ENCODE assay signal across 1 cellular context in the genomic region with DNA sequence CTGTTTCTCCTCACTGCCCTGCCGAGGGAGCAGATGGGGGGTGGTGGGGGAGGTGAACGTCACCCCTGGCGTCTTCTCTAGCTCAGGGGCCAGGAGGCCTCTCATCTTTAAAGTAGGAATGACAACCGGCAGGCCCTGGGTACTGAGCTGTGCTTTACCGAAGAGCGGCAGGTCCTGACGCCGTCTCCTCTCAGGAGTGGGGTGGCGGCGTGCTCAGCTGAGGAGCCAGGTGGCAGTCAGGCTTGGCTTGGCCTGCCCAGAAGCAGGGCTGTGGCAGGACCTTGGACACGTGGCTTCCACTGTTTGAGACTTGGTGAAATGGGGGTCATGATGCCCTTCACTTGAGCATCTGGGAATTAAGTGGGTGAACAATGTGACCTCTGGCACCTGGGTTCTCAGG.
TF ChIP-seq lines count a peak whose summit lies in the region.

No MANE protein-coding gene starts in this region.

TF ChIP-seq in WTC11, 78 proteins besides CTCF, POLR2A, EP300 and RAD21 (continued from another document):
- TF ChIP-seq, protein P1, sequence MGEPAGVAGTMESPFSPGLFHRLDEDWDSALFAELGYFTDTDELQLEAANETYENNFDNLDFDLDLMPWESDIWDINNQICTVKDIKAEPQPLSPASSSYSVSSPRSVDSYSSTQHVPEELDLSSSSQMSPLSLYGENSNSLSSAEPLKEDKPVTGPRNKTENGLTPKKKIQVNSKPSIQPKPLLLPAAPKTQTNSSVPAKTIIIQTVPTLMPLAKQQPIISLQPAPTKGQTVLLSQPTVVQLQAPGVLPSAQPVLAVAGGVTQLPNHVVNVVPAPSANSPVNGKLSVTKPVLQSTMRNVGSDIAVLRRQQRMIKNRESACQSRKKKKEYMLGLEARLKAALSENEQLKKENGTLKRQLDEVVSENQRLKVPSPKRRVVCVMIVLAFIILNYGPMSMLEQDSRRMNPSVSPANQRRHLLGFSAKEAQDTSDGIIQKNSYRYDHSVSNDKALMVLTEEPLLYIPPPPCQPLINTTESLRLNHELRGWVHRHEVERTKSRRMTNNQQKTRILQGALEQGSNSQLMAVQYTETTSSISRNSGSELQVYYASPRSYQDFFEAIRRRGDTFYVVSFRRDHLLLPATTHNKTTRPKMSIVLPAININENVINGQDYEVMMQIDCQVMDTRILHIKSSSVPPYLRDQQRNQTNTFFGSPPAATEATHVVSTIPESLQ (CRISPR knock-in tag; IDR thresholded peaks at IDR 0.05): no peak
- TF ChIP-seq MYBL2 (CRISPR knock-in tag; IDR thresholded peaks at IDR 0.05): no peak
- no peak for TF ChIP-seq ZNF219 (CRISPR knock-in tag; IDR thresholded peaks at IDR 0.05; ENCODE audit: borderline replicate concordance)
- no peak for TF ChIP-seq ZBTB21 (CRISPR knock-in tag; IDR thresholded peaks at IDR 0.05; ENCODE audit: borderline replicate concordance)
